Comparison of ENCODE assay signal across 15 cellular contexts in genomic region chr16:22123146-22123545, GRCh38. TPM values are rescaled to one million over a fixed set of nuclear protein-coding genes. Genes with fewer than 3 reads are reported as not detected.
A peak's percentile ranks its signal among the peaks of the same experiment; 100 is the strongest.
DNase-seq lines count a peak whose midpoint lies in the region; ATAC-seq and TF ChIP-seq lines count a peak whose summit lies in the region.
"Had no signal": no experiment of that assay in that cellular context is flagged by ENCODE, and none has a peak within 500 bp of the region (broad histone marks: within the 10 kb centered on the region; RNA-seq: fewer than 3 reads in every experiment).

No MANE protein-coding gene starts in this region.

- no peak overlapping the region for H3K4me3 ChIP-seq in fibroblast of pulmonary artery (replicated peaks; ENCODE audit: low read depth, low read length)

- TF ChIP-seq CTCF in GM10266 (IDR thresholded peaks at IDR 0.05; ENCODE audit: control insufficient read depth, insufficient read depth, low read depth, missing control alignments) (peak; percentile 23), fibroblast of pulmonary artery (IDR thresholded peaks at IDR 0.05; ENCODE audit: low read length, missing control alignments) (no peak)

- ATAC-seq in GM21529 (IDR thresholded peaks at IDR 0.05; ENCODE audit: unreplicated experiment) (no peak), GM19023 (IDR thresholded peaks at IDR 0.05; ENCODE audit: unreplicated experiment) (no peak), esophagus mucosa (no peak)
- no peak for ATAC-seq in activated CD8-positive, alpha-beta T cell treated with anti-CD3 and anti-CD28 coated beads, Interleukin-2, amount 10 ng/mL, durations not matched to agents 7 days and 5 days

- no peaks in the 10 kb centered on the region for H3K4me1 Mint-ChIP-seq in activated CD8-positive, alpha-beta T cell treated with anti-CD3 and anti-CD28 coated beads, Interleukin-2, amount 10 ng/mL, durations not matched to agents 7 days and 5 days (ENCODE audit: low read depth)
- H3K4me1 Mint-ChIP-seq: CD4-positive, alpha-beta memory T cell had no signal

- H3K27me3 Mint-ChIP-seq in activated CD8-positive, alpha-beta T cell treated with anti-CD3 and anti-CD28 coated beads, Interleukin-2, amount 10 ng/mL, durations not matched to agents 7 days and 5 days (ENCODE audit: low read depth): peaks cover 2% of the 10 kb centered on the region
- H3K27me3 Mint-ChIP-seq: stimulated activated naive CD8-positive, alpha-beta T cell treated with anti-CD3 and anti-CD28 coated beads, Interleukin-15, Interleukin-2, amounts not matched to agents 100 ng/mL and 50 ng/mL, for 24 hours had no signal

- H3K36me3 Mint-ChIP-seq in activated CD8-positive, alpha-beta T cell treated with anti-CD3 and anti-CD28 coated beads, Interleukin-2, amount 10 ng/mL, durations not matched to agents 7 days and 5 days (ENCODE audit: low read depth): no peaks in the 10 kb centered on the region
- H3K36me3 Mint-ChIP-seq: CD4-positive, alpha-beta memory T cell had no signal

- CTCF ChIA-PET in activated CD8-positive, alpha-beta T cell treated with anti-CD3 and anti-CD28 coated beads, Interleukin-2, amount 10 ng/mL, durations not matched to agents 7 days and 5 days (lab: Charles Lee): interaction anchor here (1.0 kb wide), 1 partner anchor 65 kb away, joined by 4 read pairs; no protein-coding TSS in a partner anchor

- no peak overlapping the region for H3K27ac Mint-ChIP-seq in activated CD8-positive, alpha-beta T cell treated with anti-CD3 and anti-CD28 coated beads, Interleukin-2, amount 10 ng/mL, durations not matched to agents 7 days and 5 days
- H3K27ac Mint-ChIP-seq: CD4-positive, alpha-beta memory T cell; stimulated activated naive CD8-positive, alpha-beta T cell treated with anti-CD3 and anti-CD28 coated beads, Interleukin-15, Interleukin-2, amounts not matched to agents 100 ng/mL and 50 ng/mL, for 24 hours had no signal

- H3K9me3 Mint-ChIP-seq in activated CD8-positive, alpha-beta T cell treated with anti-CD3 and anti-CD28 coated beads, Interleukin-2, amount 10 ng/mL, durations not matched to agents 7 days and 5 days (ENCODE audit: insufficient read depth): no peaks in the 10 kb centered on the region
- H3K9me3 Mint-ChIP-seq: stimulated activated naive CD8-positive, alpha-beta T cell treated with anti-CD3 and anti-CD28 coated beads, Interleukin-15, Interleukin-2, amounts not matched to agents 100 ng/mL and 50 ng/mL, for 24 hours had no signal

- DNase-seq in GM10266 (ENCODE audit: extremely low spot score) (no peak), HuH-7 (ENCODE audit: low spot score) (peak; percentile 25), RKO (ENCODE audit: low spot score) (peak; percentile 37), fibroblast of pulmonary artery (ENCODE audit: low read depth) (peak; percentile 6)
- no peak for DNase-seq in activated CD8-positive, alpha-beta T cell treated with anti-CD3 and anti-CD28 coated beads, Interleukin-2, amount 10 ng/mL, durations not matched to agents 7 days and 5 days
- DNase-seq: CD4-positive, alpha-beta memory T cell; head of caudate nucleus; NCI-H1436; stimulated activated CD4-positive, alpha-beta T cell treated with anti-CD3 and anti-CD28 coated beads, Interleukin-2, amount 100 ng/mL, for 24 hours had no signal

- POLR2A ChIA-PET in activated CD8-positive, alpha-beta T cell treated with anti-CD3 and anti-CD28 coated beads, Interleukin-2, amount 10 ng/mL, durations not matched to agents 7 days and 5 days (lab: Charles Lee): no interaction called here

- H3K4me3 Mint-ChIP-seq in activated CD8-positive, alpha-beta T cell treated with anti-CD3 and anti-CD28 coated beads, Interleukin-2, amount 10 ng/mL, durations not matched to agents 7 days and 5 days: no peak overlapping the region
- H3K4me3 Mint-ChIP-seq: CD4-positive, alpha-beta memory T cell; stimulated activated naive CD8-positive, alpha-beta T cell treated with anti-CD3 and anti-CD28 coated beads, Interleukin-15, Interleukin-2, amounts not matched to agents 100 ng/mL and 50 ng/mL, for 24 hours had no signal

RNA-seq across cellular contexts. Expression of gene VWA3A, which starts 30.8 kb away (rescaled TPM):
- total RNA-seq in activated CD8-positive, alpha-beta T cell treated with anti-CD3 and anti-CD28 coated beads, Interleukin-2, amount 10 ng/mL, durations not matched to agents 7 days and 5 days: under 1 TPM in 1 of 2 experiments, not detected in 1; 0.18 TPM
- not detected for total RNA-seq in esophagus mucosa
- total RNA-seq: T-helper 2 cell treated with Interferon-gamma antibody and Interleukin-4, amounts not matched to agents 100 ng/mL and 5 ng/mL, for 36 hours had no signal

RNA-seq across cellular contexts. Expression of gene SDR42E2, which starts 39.2 kb away (rescaled TPM):
- total RNA-seq in activated CD8-positive, alpha-beta T cell treated with anti-CD3 and anti-CD28 coated beads, Interleukin-2, amount 10 ng/mL, durations not matched to agents 7 days and 5 days: under 1 TPM in 1 of 2 experiments, not detected in 1; 0.16 TPM
- not detected for total RNA-seq in esophagus mucosa
- total RNA-seq: liver; T-helper 2 cell treated with Interferon-gamma antibody and Interleukin-4, amounts not matched to agents 100 ng/mL and 5 ng/mL, for 36 hours had no signal

Comparison
In these comparisons a context has a peak if more than half of its experiments do, and no peak if none do; other contexts are left out.
1. DNase-seq: peak in HuH-7 (single experiment), RKO (single experiment) and fibroblast of pulmonary artery (single experiment); none in GM10266 (single experiment) and activated CD8-positive, alpha-beta T cell treated with anti-CD3 and anti-CD28 coated beads, Interleukin-2, amount 10 ng/mL, durations not matched to agents 7 days and 5 days (single experiment).